ENCODE assay signal across 15 cellular contexts in genomic region chr5:93821892-93822291, GRCh38.
DNase-seq lines count a peak whose midpoint lies in the region; ATAC-seq and TF ChIP-seq lines count a peak whose summit lies in the region.
"Had no signal": no experiment of that assay in that cellular context is flagged by ENCODE, and none has a peak within 500 bp of the region (broad histone marks: within the 10 kb centered on the region; RNA-seq: fewer than 3 reads in every experiment).

No MANE protein-coding gene starts in this region.

- no peaks in the 10 kb centered on the region; the same call in 1 of the 2 replicates for H3K27me3 Mint-ChIP-seq in WTC11 (ENCODE audit: low read depth)
- no peaks in the 10 kb centered on the region for H3K27me3 Mint-ChIP-seq in nephron progenitor cell (ENCODE audit: low read depth, poor library complexity)
- H3K27me3 Mint-ChIP-seq: B cell; CD4-positive, alpha-beta T cell had no signal

- H3K27ac Mint-ChIP-seq in WTC11: no peak overlapping the region
- peak overlapping the region; percentile 85 for H3K27ac Mint-ChIP-seq in nephron progenitor cell
- H3K27ac Mint-ChIP-seq: B cell; CD4-positive, alpha-beta T cell had no signal

- H3K36me3 ChIP-seq in H7 (replicated peaks; ENCODE audit: control insufficient read depth, insufficient read depth, low read length): no peaks in the 10 kb centered on the region
- no peaks in the 10 kb centered on the region for H3K36me3 ChIP-seq in PC-3 (ENCODE audit: low read depth, low read length)
- no peaks in the 10 kb centered on the region for H3K36me3 ChIP-seq in Peyer's patch

- CTCF ChIA-PET in WTC11 (lab: Charles Lee): interaction anchor here (1.1 kb wide), 1 partner anchor 21 kb away, joined by 5 read pairs; no protein-coding TSS in a partner anchor
- CTCF ChIA-PET in PC-3 (lab: Charles Lee): no interaction called here

- no peak overlapping the region for H3K4me3 ChIP-seq in H7 (ENCODE audit: insufficient read depth, low read depth, low read length)
- no peak overlapping the region for H3K4me3 ChIP-seq in PC-3 (ENCODE audit: low read length)
- H3K4me3 ChIP-seq in Peyer's patch: no peak overlapping the region
- H3K4me3 ChIP-seq: GM12878 had no signal

- no TSS peak for BruUV-seq in PC-3 (replicated peaks; lab: Mats Ljungman, UMichigan)

- peak; percentile 26; the same call in 1 of the 2 replicates for ATAC-seq in WTC11
- no peak for ATAC-seq in PC-3
- no peak for ATAC-seq in HG03342 (IDR thresholded peaks at IDR 0.05; ENCODE audit: unreplicated experiment)
- ATAC-seq: GM12878, HCT116 had no signal

- H3K9ac ChIP-seq in PC-3 (ENCODE audit: low read length): no peak overlapping the region

- H3K4me1 Mint-ChIP-seq in WTC11 (peaks cover 6% of the 10 kb centered on the region), nephron progenitor cell (peaks cover 12% of the 10 kb centered on the region)
- H3K4me1 Mint-ChIP-seq: B cell had no signal

- no peaks in the 10 kb centered on the region for H3K9me2 ChIP-seq in PC-3 (replicated peaks; ENCODE audit: low read length)

- TF ChIP-seq CTCF in WTC11 (IDR thresholded peaks at IDR 0.05): no peak
- no peak for TF ChIP-seq CTCF in nephron progenitor cell (IDR thresholded peaks at IDR 0.05)
- TF ChIP-seq CTCF in PC-3 (conservative IDR thresholded peaks at IDR 0.05; ENCODE audit: low read depth, low read length): no peak
- TF ChIP-seq CTCF in Peyer's patch (IDR thresholded peaks at IDR 0.05): no peak

- POLR2A ChIA-PET in WTC11 (lab: Charles Lee) (no interaction called here), PC-3 (lab: Charles Lee; ENCODE audit: unreplicated experiment) (no interaction called here)

- H3K9me3 Mint-ChIP-seq in WTC11 (peaks cover 20% of the 10 kb centered on the region), nephron progenitor cell (peaks cover 15% of the 10 kb centered on the region)

- H3K4me2 ChIP-seq in PC-3 (ENCODE audit: low read length): no peak overlapping the region

- H3F3A ChIP-seq in PC-3 (ENCODE audit: low read length, unreplicated experiment): no peaks in the 10 kb centered on the region

- H3K27ac ChIP-seq in PC-3 (ENCODE audit: low read length): no peak overlapping the region
- no peak overlapping the region for H3K27ac ChIP-seq in Peyer's patch
- H3K27ac ChIP-seq: HL-60 had no signal

- H3K4me1 ChIP-seq in PC-3 (ENCODE audit: insufficient read depth, low read length): no peaks in the 10 kb centered on the region
- H3K4me1 ChIP-seq in Peyer's patch: no peaks in the 10 kb centered on the region

- H3K27me3 ChIP-seq in H7 (ENCODE audit: control insufficient read depth, insufficient read depth, low read length) (no peaks in the 10 kb centered on the region), PC-3 (ENCODE audit: low read length) (no peaks in the 10 kb centered on the region), Peyer's patch (no peaks in the 10 kb centered on the region)

- no peaks in the 10 kb centered on the region for H4K20me1 ChIP-seq in PC-3 (ENCODE audit: low read length)

- no peaks in the 10 kb centered on the region for H3K79me2 ChIP-seq in PC-3 (ENCODE audit: low read length)

- H3K36me3 Mint-ChIP-seq in WTC11 (peaks cover 7% of the 10 kb centered on the region), nephron progenitor cell (ENCODE audit: low read depth) (peaks cover 24% of the 10 kb centered on the region)

- no peak for TF ChIP-seq POLR2A in Peyer's patch (IDR thresholded peaks at IDR 0.05)

- H2AFZ ChIP-seq in PC-3 (ENCODE audit: low read length): no peak overlapping the region

- H3K4me3 Mint-ChIP-seq in WTC11 (no peak overlapping the region), nephron progenitor cell (no peak overlapping the region)
- H3K4me3 Mint-ChIP-seq: B cell; CD4-positive, alpha-beta T cell had no signal

- intact Hi-C loops in PC-3 (cut with micrococcal nuclease): no loop called here

- no peaks in the 10 kb centered on the region for H3K9me3 ChIP-seq in PC-3 (ENCODE audit: low read length)
- no peaks in the 10 kb centered on the region for H3K9me3 ChIP-seq in Peyer's patch

- DNase-seq in H7: peak; percentile 2
- DNase-seq in WTC11 (ENCODE audit: low spot score): no peak
- DNase-seq in nephron progenitor cell: peak; percentile 7
- no peak for DNase-seq in PC-3
- no peak for DNase-seq in Peyer's patch
- DNase-seq in NCI-H1092 treated with DMSO at 0.1 percent for 48 hours (lab: John Stamatoyannopoulos, UW): no peak
- DNase-seq: C1 segment of cervical spinal cord; Calu3; CD4-positive, alpha-beta T cell; DMS79 had no signal

TF ChIP-seq in WTC11, 78 proteins besides CTCF, POLR2A, EP300 and RAD21 (continues in another document):
- TF ChIP-seq ATF6 (CRISPR knock-in tag; IDR thresholded peaks at IDR 0.05) (no peak), ZNF219 (CRISPR knock-in tag; IDR thresholded peaks at IDR 0.05; ENCODE audit: borderline replicate concordance) (no peak), ZNF671 (CRISPR knock-in tag; IDR thresholded peaks at IDR 0.05) (no peak), ERG (CRISPR knock-in tag; IDR thresholded peaks at IDR 0.05) (no peak), E2F4 (CRISPR knock-in tag; IDR thresholded peaks at IDR 0.05; ENCODE audit: borderline replicate concordance, low read depth) (no peak), ZNF396 (CRISPR knock-in tag; IDR thresholded peaks at IDR 0.05; ENCODE audit: borderline replicate concordance) (no peak), TEAD1 (CRISPR knock-in tag; IDR thresholded peaks at IDR 0.05) (no peak), MLX (CRISPR knock-in tag; IDR thresholded peaks at IDR 0.05) (no peak)
- TF ChIP-seq, protein P1, sequence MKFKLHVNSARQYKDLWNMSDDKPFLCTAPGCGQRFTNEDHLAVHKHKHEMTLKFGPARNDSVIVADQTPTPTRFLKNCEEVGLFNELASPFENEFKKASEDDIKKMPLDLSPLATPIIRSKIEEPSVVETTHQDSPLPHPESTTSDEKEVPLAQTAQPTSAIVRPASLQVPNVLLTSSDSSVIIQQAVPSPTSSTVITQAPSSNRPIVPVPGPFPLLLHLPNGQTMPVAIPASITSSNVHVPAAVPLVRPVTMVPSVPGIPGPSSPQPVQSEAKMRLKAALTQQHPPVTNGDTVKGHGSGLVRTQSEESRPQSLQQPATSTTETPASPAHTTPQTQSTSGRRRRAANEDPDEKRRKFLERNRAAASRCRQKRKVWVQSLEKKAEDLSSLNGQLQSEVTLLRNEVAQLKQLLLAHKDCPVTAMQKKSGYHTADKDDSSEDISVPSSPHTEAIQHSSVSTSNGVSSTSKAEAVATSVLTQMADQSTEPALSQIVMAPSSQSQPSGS (CRISPR knock-in tag; IDR thresholded peaks at IDR 0.05; ENCODE audit: borderline replicate concordance, low read depth): no peak

Comparison
In these comparisons a context has a peak if more than half of its experiments do, and no peak if none do; other contexts are left out.
1. DNase-seq: peak in H7 (single experiment) and nephron progenitor cell (single experiment); none in WTC11 (single experiment), PC-3 (single experiment), Peyer's patch (0 of 3) and NCI-H1092 treated with DMSO at 0.1 percent for 48 hours (single experiment).